ENCODE assay signal across 11 cellular contexts in the genomic region with DNA sequence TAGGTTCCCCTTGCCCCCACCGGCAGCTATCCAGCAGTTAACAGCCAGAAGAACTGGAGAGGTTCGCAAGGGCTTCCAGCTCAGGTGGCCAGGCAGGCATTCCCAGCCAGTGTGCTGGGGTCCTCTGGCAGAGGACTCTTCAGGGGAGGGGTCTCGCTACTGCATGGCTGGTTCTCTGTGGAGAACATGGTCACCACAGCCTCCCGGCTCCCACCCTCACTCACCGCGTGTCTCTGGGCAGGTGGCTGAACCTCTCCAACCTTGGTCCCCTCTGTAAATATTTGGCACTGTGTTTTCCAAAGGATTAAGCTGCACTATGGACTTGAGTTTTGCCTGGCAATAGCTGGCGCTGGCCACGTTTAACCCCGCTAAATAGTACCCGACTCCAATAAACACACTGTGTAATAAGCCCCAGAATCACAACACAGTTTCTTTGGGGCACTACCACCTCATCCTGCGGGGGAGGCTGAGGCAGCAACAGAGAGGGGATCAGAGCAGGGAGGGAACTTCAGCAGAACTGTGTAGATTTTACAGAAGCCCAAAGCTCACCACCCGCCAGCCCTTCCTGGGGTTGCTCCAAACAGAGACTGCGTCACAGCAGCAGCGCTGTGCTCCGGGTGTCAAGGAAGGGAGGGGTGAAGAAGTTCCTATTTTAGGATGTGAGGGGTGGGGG. TPM values are rescaled to one million over a fixed set of nuclear protein-coding genes. Genes with fewer than 3 reads are reported as not detected.
DNase-seq lines count a peak whose midpoint lies in the region; ATAC-seq and TF ChIP-seq lines count a peak whose summit lies in the region.
"Had no signal": no experiment of that assay in that cellular context is flagged by ENCODE, and none has a peak within 500 bp of the region (broad histone marks: within the 10 kb centered on the region; RNA-seq: fewer than 3 reads in every experiment).

No MANE protein-coding gene starts in this region.

- peak; percentile 37 for ATAC-seq in activated naive CD8-positive, alpha-beta T cell treated with anti-CD3 and anti-CD28 coated beads, Interleukin-2, amount 50 U/mL, for 24 hours
- peak; percentile 56 for ATAC-seq in upper lobe of right lung
- no peak for ATAC-seq in GM18511 (IDR thresholded peaks at IDR 0.05; ENCODE audit: unreplicated experiment)
- ATAC-seq in HG03439 (IDR thresholded peaks at IDR 0.05; ENCODE audit: unreplicated experiment), result no peak
- ATAC-seq in GM21360 (IDR thresholded peaks at IDR 0.05; ENCODE audit: unreplicated experiment), result no peak

- H3K27me3 ChIP-seq in muscle layer of duodenum (ENCODE audit: low read depth, low read length), result no peaks in the 10 kb centered on the region
- no peaks in the 10 kb centered on the region for H3K27me3 ChIP-seq in upper lobe of right lung

- intact Hi-C loops in upper lobe of right lung (cut with DNase I), result no loop called here

- no peaks in the 10 kb centered on the region for H3K36me3 ChIP-seq in muscle layer of duodenum (ENCODE audit: control insufficient read depth in 1 of 2, insufficient read depth in 2 of 2, low read length in 2 of 2)
- no peaks in the 10 kb centered on the region for H3K36me3 ChIP-seq in upper lobe of right lung

- no peak for DNase-seq in activated naive CD4-positive, alpha-beta T cell treated with anti-CD3 and anti-CD28 coated beads, Interleukin-2, amount 10 ng/mL, durations not matched to agents 7 days and 5 days
- no peak for DNase-seq in activated naive CD4-positive, alpha-beta T cell treated with anti-CD3 and anti-CD28 coated beads, Interleukin-2, amount 50 U/mL, for 16 hours
- no peak for DNase-seq in activated naive CD8-positive, alpha-beta T cell treated with anti-CD3 and anti-CD28 coated beads, Interleukin-2, amount 50 U/mL, for 24 hours
- DNase-seq in upper lobe of right lung, result peak; percentile 67
- DNase-seq: NCI-H1930; SHP77 treated with DMSO at 0.1 percent for 48 hours; stimulated activated naive CD4-positive, alpha-beta T cell treated with Interleukin-2 at 50 U/mL for 16 hours had no signal

- CTCF ChIA-PET in activated naive CD4-positive, alpha-beta T cell treated with anti-CD3 and anti-CD28 coated beads, Interleukin-2, amount 10 ng/mL, durations not matched to agents 7 days and 5 days (lab: Charles Lee), result no interaction called here

- no peaks in the 10 kb centered on the region for H3K9me3 Mint-ChIP-seq in activated naive CD4-positive, alpha-beta T cell treated with anti-CD3 and anti-CD28 coated beads, Interleukin-2, amount 10 ng/mL, durations not matched to agents 7 days and 5 days
- H3K9me3 Mint-ChIP-seq in activated naive CD8-positive, alpha-beta T cell treated with anti-CD3 and anti-CD28 coated beads, Interleukin-2, amount 50 U/mL, for 24 hours, result no peaks in the 10 kb centered on the region

- H3K9me3 ChIP-seq in muscle layer of duodenum (ENCODE audit: control insufficient read depth in 1 of 2, low read length in 2 of 2) (no peaks in the 10 kb centered on the region), upper lobe of right lung (no peaks in the 10 kb centered on the region)

- peak overlapping the region; percentile 33 for H3K27ac Mint-ChIP-seq in activated naive CD4-positive, alpha-beta T cell treated with anti-CD3 and anti-CD28 coated beads, Interleukin-2, amount 10 ng/mL, durations not matched to agents 7 days and 5 days
- H3K27ac Mint-ChIP-seq in activated naive CD8-positive, alpha-beta T cell treated with anti-CD3 and anti-CD28 coated beads, Interleukin-2, amount 50 U/mL, for 24 hours, result no peak overlapping the region

- H3K4me1 ChIP-seq in muscle layer of duodenum (ENCODE audit: control insufficient read depth in 1 of 2, insufficient read depth in 2 of 2, low read length in 2 of 2), result peaks cover 5 to 63% of the 10 kb centered on the region in 2 donors
- peaks cover 10% of the 10 kb centered on the region for H3K4me1 ChIP-seq in upper lobe of right lung

- H3K27me3 Mint-ChIP-seq in activated naive CD4-positive, alpha-beta T cell treated with anti-CD3 and anti-CD28 coated beads, Interleukin-2, amount 10 ng/mL, durations not matched to agents 7 days and 5 days, result no peaks in the 10 kb centered on the region
- no peaks in the 10 kb centered on the region for H3K27me3 Mint-ChIP-seq in activated naive CD8-positive, alpha-beta T cell treated with anti-CD3 and anti-CD28 coated beads, Interleukin-2, amount 50 U/mL, for 24 hours

- H3K27ac ChIP-seq in muscle layer of duodenum (ENCODE audit: low read length) (no peak overlapping the region), upper lobe of right lung (no peak overlapping the region)

- H3K4me1 Mint-ChIP-seq in activated naive CD4-positive, alpha-beta T cell treated with anti-CD3 and anti-CD28 coated beads, Interleukin-2, amount 10 ng/mL, durations not matched to agents 7 days and 5 days, result peaks cover 52% of the 10 kb centered on the region
- H3K4me1 Mint-ChIP-seq in activated naive CD8-positive, alpha-beta T cell treated with anti-CD3 and anti-CD28 coated beads, Interleukin-2, amount 50 U/mL, for 24 hours, result peaks cover 75% of the 10 kb centered on the region

- no peak for TF ChIP-seq CTCF in upper lobe of right lung (IDR thresholded peaks at IDR 0.05)

- peak overlapping the region; percentile 58 for H3K4me3 Mint-ChIP-seq in activated naive CD4-positive, alpha-beta T cell treated with anti-CD3 and anti-CD28 coated beads, Interleukin-2, amount 10 ng/mL, durations not matched to agents 7 days and 5 days
- H3K4me3 Mint-ChIP-seq in activated naive CD8-positive, alpha-beta T cell treated with anti-CD3 and anti-CD28 coated beads, Interleukin-2, amount 50 U/mL, for 24 hours, result peak overlapping the region; percentile 29

- H3K4me3 ChIP-seq in muscle layer of duodenum (ENCODE audit: low read depth in 1 of 2, low read length in 2 of 2) (peak overlapping the region; percentile 11 to 54), upper lobe of right lung (no peak overlapping the region)

- H3K36me3 Mint-ChIP-seq in activated naive CD4-positive, alpha-beta T cell treated with anti-CD3 and anti-CD28 coated beads, Interleukin-2, amount 10 ng/mL, durations not matched to agents 7 days and 5 days, result peaks cover 7% of the 10 kb centered on the region
- H3K36me3 Mint-ChIP-seq in activated naive CD8-positive, alpha-beta T cell treated with anti-CD3 and anti-CD28 coated beads, Interleukin-2, amount 50 U/mL, for 24 hours (ENCODE audit: low read depth), result peaks cover 3% of the 10 kb centered on the region

RNA-seq across cellular contexts. Expression of a gene that starts 15.2 kb away (rescaled TPM):
- 26.1 TPM for total RNA-seq in upper lobe of right lung

Comparison
In these comparisons a context has a peak if more than half of its experiments do, and no peak if none do; other contexts are left out.
1. ATAC-seq: peak in activated naive CD8-positive, alpha-beta T cell treated with anti-CD3 and anti-CD28 coated beads, Interleukin-2, amount 50 U/mL, for 24 hours (single experiment) and upper lobe of right lung (single experiment); none in GM18511 (single experiment), HG03439 (single experiment) and GM21360 (single experiment).